Comparison of ENCODE assay signal across 25 cellular contexts in genomic region chr5:80706835-80707447, GRCh38. TPM values are rescaled to one million over a fixed set of nuclear protein-coding genes. Genes with fewer than 3 reads are reported as not detected.
DNase-seq lines count a peak whose midpoint lies in the region; ATAC-seq, FAIRE-seq and TF ChIP-seq lines count a peak whose summit lies in the region.
"Had no signal": no experiment of that assay in that cellular context is flagged by ENCODE, and none has a peak within 500 bp of the region (broad histone marks: within the 10 kb centered on the region; RNA-seq: fewer than 3 reads in every experiment).

No MANE protein-coding gene starts in this region.

- no peak overlapping the region for H2BK20ac ChIP-seq in IMR-90 (ENCODE audit: low read depth, low read length)

- H3K9ac ChIP-seq in IMR-90 (ENCODE audit: low read depth, low read length), result no peak overlapping the region
- H3K9ac ChIP-seq in astrocyte (ENCODE audit: low read length), result no peak overlapping the region
- no peak overlapping the region for H3K9ac ChIP-seq in kidney (ENCODE audit: low read length in 2 of 2)
- H3K9ac ChIP-seq in skeletal muscle tissue (ENCODE audit: low read depth in 1 of 3, low read length in 3 of 3), result no peak overlapping the region
- H3K9ac ChIP-seq: BLaER1 had no signal

- no peak overlapping the region for H3K4ac ChIP-seq in IMR-90 (ENCODE audit: low read depth, low read length)

- H2BK5ac ChIP-seq in IMR-90 (ENCODE audit: low read depth, low read length, poor library complexity, severe bottlenecking), result no peak overlapping the region

- DNase-seq in IMR-90, result no peak
- DNase-seq in astrocyte (ENCODE audit: low read depth), result no peak
- no peak for DNase-seq in kidney
- DNase-seq in ureter (ENCODE audit: low spot score), result no peak
- DNase-seq: CD4-positive, CD25-positive, alpha-beta regulatory T cell; DMS153; DND-41; KG1; NCI-H1048; NCI-H1417 treated with DMSO at 0.1 percent for 48 hours; NCI-H187; NCI-H2081 treated with DMSO at 0.1 percent for 48 hours; NCI-H2171; NCI-H226; NCI-H510A; NCI-H69; SHP77 had no signal

- H3K4me2 ChIP-seq in IMR-90 (ENCODE audit: low read depth, low read length), result no peak overlapping the region
- no peak overlapping the region for H3K4me2 ChIP-seq in astrocyte (ENCODE audit: low read length)
- H3K4me2 ChIP-seq: BLaER1 had no signal

- no peak overlapping the region for H4K5ac ChIP-seq in IMR-90 (ENCODE audit: low read depth, low read length)

- no peak for FAIRE-seq in astrocyte (lab: Jason Lieb, UNC)
- FAIRE-seq in kidney (lab: Jason Lieb, UNC), result no peak
- FAIRE-seq: GM12892 had no signal

- BruUV-seq in IMR-90 (replicated peaks; lab: Mats Ljungman, UMichigan), result no TSS peak

- H3K23ac ChIP-seq in IMR-90 (ENCODE audit: low read depth, low read length), result no peak overlapping the region

- intact Hi-C loops in IMR-90 (cut with micrococcal nuclease) (no loop called here), kidney (cut with DNase I) (no loop called here)

- peaks cover 0 to 9% of the 10 kb centered on the region in 2 experiments; a peak in 3 of 4 replicates for H3K79me1 ChIP-seq in IMR-90 (ENCODE audit: low read depth in 1 of 2, low read length in 2 of 2)

- no peaks in the 10 kb centered on the region for H3K9me3 ChIP-seq in IMR-90 (ENCODE audit: control insufficient read depth, insufficient read depth, low read length)
- no peaks in the 10 kb centered on the region for H3K9me3 ChIP-seq in astrocyte (ENCODE audit: insufficient read depth, low read depth, low read length)
- H3K9me3 ChIP-seq in kidney (ENCODE audit: control insufficient read depth in 1 of 2, low read length in 2 of 2), result no peaks in the 10 kb centered on the region
- no peaks in the 10 kb centered on the region for H3K9me3 ChIP-seq in skeletal muscle tissue (ENCODE audit: control insufficient read depth in 3 of 3, low read length in 3 of 3)
- H3K9me3 ChIP-seq: BLaER1 had no signal

- peak overlapping the region; percentile 41 for H3K27ac Mint-ChIP-seq in astrocyte (ENCODE audit: unreplicated experiment)

- no peak overlapping the region for H3K18ac ChIP-seq in IMR-90 (ENCODE audit: low read depth, low read length)

- peaks cover 2% of the 10 kb centered on the region for H3K9me3 Mint-ChIP-seq in astrocyte (ENCODE audit: unreplicated experiment)
- H3K9me3 Mint-ChIP-seq: CD4-positive, CD25-positive, alpha-beta regulatory T cell had no signal

- H3K4me1 ChIP-seq in IMR-90 (ENCODE audit: control insufficient read depth, insufficient read depth, low read length) (peaks cover 5% of the 10 kb centered on the region), astrocyte (ENCODE audit: insufficient read depth, low read length) (no peaks in the 10 kb centered on the region), kidney (ENCODE audit: control insufficient read depth in 1 of 2, insufficient read depth in 1 of 2, low read depth in 1 of 2, low read length in 2 of 2) (peaks cover 3 to 19% of the 10 kb centered on the region in 2 donors), skeletal muscle tissue (ENCODE audit: control insufficient read depth in 3 of 3, insufficient read depth in 3 of 3, low read length in 3 of 3) (peaks cover 0 to 3% (median 0%) of the 10 kb centered on the region in 3 donors)

- H3K27ac ChIP-seq in IMR-90 (ENCODE audit: insufficient read depth, low read length) (no peak overlapping the region), astrocyte (ENCODE audit: low read depth, low read length) (no peak overlapping the region), kidney (ENCODE audit: low read depth in 2 of 2, low read length in 2 of 2) (peak overlapping the region; percentile 45 to 76), skeletal muscle tissue (ENCODE audit: low read depth, low read length) (peak overlapping the region; percentile 23)
- H3K27ac ChIP-seq: BLaER1, RWPE1 had no signal

- dilution Hi-C loops in IMR-90 (cut with HindIII; ENCODE audit: low sequenced_read_pairs, unreplicated experiment), result no loop called here

- CTCF ChIA-PET in IMR-90 (lab: Yijun Ruan, JAX), result no interaction called here

- no peak overlapping the region for H3K56ac ChIP-seq in IMR-90 (ENCODE audit: extremely low read depth, insufficient read depth, low read length)

- H4K20me1 ChIP-seq in IMR-90 (ENCODE audit: insufficient read depth, low read length) (no peaks in the 10 kb centered on the region), astrocyte (ENCODE audit: insufficient read depth, low read length) (no peaks in the 10 kb centered on the region)
- H4K20me1 ChIP-seq: BLaER1 had no signal

- H4K91ac ChIP-seq in IMR-90 (ENCODE audit: insufficient read depth, low read depth, low read length), result no peak overlapping the region

- H3K14ac ChIP-seq in IMR-90 (replicated peaks; ENCODE audit: low read depth, low read length), result no peak overlapping the region; the same call in 1 of the 2 replicates

- H3K27me3 ChIP-seq in IMR-90 (ENCODE audit: control insufficient read depth, insufficient read depth, low read length), result no peaks in the 10 kb centered on the region
- no peaks in the 10 kb centered on the region for H3K27me3 ChIP-seq in astrocyte (ENCODE audit: insufficient read depth, low read length)
- H3K27me3 ChIP-seq in skeletal muscle tissue (ENCODE audit: control insufficient read depth in 3 of 3, insufficient read depth in 3 of 3, low read length in 3 of 3), result no peaks in the 10 kb centered on the region
- H3K27me3 ChIP-seq: BLaER1 had no signal

- no CpG with 5 or more reads among the region's 2 CpGs for WGBS in IMR-90 (ENCODE audit: extremely low coverage in 2 of 2, insufficient read length in 1 of 2), 2 experiments

- TF ChIP-seq CTCF in IMR-90 (conservative IDR thresholded peaks at IDR 0.05; ENCODE audit: low read depth, low read length) (no peak), astrocyte (IDR thresholded peaks at IDR 0.05; ENCODE audit: insufficient read depth, low read depth, low read length) (no peak), kidney (IDR thresholded peaks at IDR 0.05; ENCODE audit: borderline replicate concordance, extremely low read depth, insufficient read depth) (no peak)

- H2BK15ac ChIP-seq in IMR-90 (ENCODE audit: low read depth, low read length), result no peak overlapping the region

- peaks cover 33% of the 10 kb centered on the region for H3K4me1 Mint-ChIP-seq in astrocyte (ENCODE audit: low read depth, unreplicated experiment)

- POLR2A ChIA-PET in IMR-90 (lab: Charles Lee; ENCODE audit: unreplicated experiment), result interaction anchor here (0.5 kb wide), 1 partner anchor 486 kb away, joined by 4 read pairs; no protein-coding TSS in a partner anchor

- no peaks in the 10 kb centered on the region for H3K27me3 Mint-ChIP-seq in astrocyte (ENCODE audit: low read depth, unreplicated experiment)
- H3K27me3 Mint-ChIP-seq: CD4-positive, CD25-positive, alpha-beta regulatory T cell had no signal

- no peak overlapping the region for H2AFZ ChIP-seq in IMR-90 (replicated peaks; ENCODE audit: low read length, poor library complexity)
- H2AFZ ChIP-seq in astrocyte (ENCODE audit: low read depth, low read length), result no peak overlapping the region

- no peak overlapping the region for H2AK9ac ChIP-seq in IMR-90 (replicated peaks; ENCODE audit: low read depth, low read length, poor library complexity)

- no peak overlapping the region for H2BK120ac ChIP-seq in IMR-90 (ENCODE audit: low read depth, low read length)

- H4K8ac ChIP-seq in IMR-90 (ENCODE audit: low read depth in 2 of 2, low read length in 2 of 2), result no peak overlapping the region

- no peak overlapping the region for H3K4me3 Mint-ChIP-seq in astrocyte (ENCODE audit: unreplicated experiment)
- H3K4me3 Mint-ChIP-seq: CD4-positive, CD25-positive, alpha-beta regulatory T cell had no signal

- no peak overlapping the region for H2AK5ac ChIP-seq in IMR-90 (ENCODE audit: low read depth, low read length)

- peaks cover 8% of the 10 kb centered on the region for H3K36me3 ChIP-seq in IMR-90 (ENCODE audit: control insufficient read depth, insufficient read depth, low read length)
- H3K36me3 ChIP-seq in astrocyte (ENCODE audit: insufficient read depth, low read length), result no peaks in the 10 kb centered on the region
- peaks cover 0 to 8% of the 10 kb centered on the region in 2 donors for H3K36me3 ChIP-seq in kidney (ENCODE audit: control insufficient read depth in 1 of 2, insufficient read depth in 2 of 2, low read length in 2 of 2)
- peaks cover 0 to 2% (median 0%) of the 10 kb centered on the region in 3 donors for H3K36me3 ChIP-seq in skeletal muscle tissue (ENCODE audit: control insufficient read depth in 3 of 3, insufficient read depth in 3 of 3, low read length in 3 of 3)

- TF ChIP-seq POLR2A in IMR-90 (IDR thresholded peaks at IDR 0.05; ENCODE audit: low read depth, low read length), result no peak

- peaks cover 11% of the 10 kb centered on the region; the same call in 1 of the 2 replicates for H3K9me1 ChIP-seq in IMR-90 (ENCODE audit: insufficient read depth, low read length)

- no peak for TF ChIP-seq RAD21 in IMR-90 (IDR thresholded peaks at IDR 0.05; ENCODE audit: low read length)

- H3K4me3 ChIP-seq in IMR-90 (ENCODE audit: insufficient read depth, low read depth, low read length), result no peak overlapping the region
- no peak overlapping the region for H3K4me3 ChIP-seq in astrocyte (ENCODE audit: insufficient read depth, low read depth, low read length)
- H3K4me3 ChIP-seq in kidney (ENCODE audit: low read length in 2 of 2), result no peak overlapping the region
- H3K4me3 ChIP-seq in skeletal muscle tissue (ENCODE audit: low read length in 3 of 3), result no peak overlapping the region
- H3K4me3 ChIP-seq: BLaER1 had no signal

- in situ Hi-C loops in IMR-90 (cut with MboI; ENCODE audit: low sequenced_read_pairs), result no loop called here

- no peaks in the 10 kb centered on the region for H3K79me2 ChIP-seq in astrocyte (ENCODE audit: insufficient read depth, low read length)

- ATAC-seq in IMR-90 (ENCODE audit: low read depth) (no peak), HG02798 (IDR thresholded peaks at IDR 0.05; ENCODE audit: poor library complexity, unreplicated experiment) (no peak), HG03159 (IDR thresholded peaks at IDR 0.05; ENCODE audit: unreplicated experiment) (no peak)
- ATAC-seq: HCT116, Panc1 had no signal

- H3K36me3 Mint-ChIP-seq in astrocyte (ENCODE audit: low read depth, unreplicated experiment), result peaks cover 2% of the 10 kb centered on the region

RNA-seq across cellular contexts. Expression of gene DHFR, which starts 52.2 kb away (rescaled TPM):
- total RNA-seq in IMR-90 (2012; rRNA removed) (29.4 and 44.4 TPM in 2 replicates), astrocyte (11.9 and 14.4 TPM in 2 replicates), kidney (14.3 TPM), skeletal muscle tissue (13.0 TPM), ureter (21.6 TPM)
- polyA plus RNA-seq in IMR-90 (2012; rRNA removed) (16.5 and 20.6 TPM in 2 replicates), kidney (ENCODE audit: insufficient read depth, low read depth, low replicate concordance) (13.7 TPM)
- 4.5 and 4.8 TPM in 2 replicates for polyA plus RNA-seq in IMR-90 (2012; cell fraction: cytosol; rRNA removed)
- polyA plus RNA-seq in IMR-90 (2012; cell fraction: nucleus; rRNA removed; ENCODE audit: low replicate concordance), result 2.6 and 8.7 TPM in 2 replicates

RNA-seq across cellular contexts. Expression of gene MSH3, which starts 52.5 kb away (rescaled TPM):
- 13.3 and 16.9 TPM in 2 replicates for total RNA-seq in IMR-90 (2012; rRNA removed)
- 3.8 and 4.6 TPM in 2 replicates for polyA plus RNA-seq in IMR-90 (2012; rRNA removed)
- 0.92 and 1.1 TPM in 2 replicates for polyA plus RNA-seq in IMR-90 (2012; cell fraction: cytosol; rRNA removed)
- 0.32 and 2.5 TPM in 2 replicates for polyA plus RNA-seq in IMR-90 (2012; cell fraction: nucleus; rRNA removed; ENCODE audit: low replicate concordance)
- total RNA-seq in astrocyte, result 15.4 and 16.1 TPM in 2 replicates
- total RNA-seq in kidney, result 22.1 TPM
- 7.0 TPM for polyA plus RNA-seq in kidney (ENCODE audit: insufficient read depth, low read depth, low replicate concordance)
- 19.3 TPM for total RNA-seq in skeletal muscle tissue
- 26.0 TPM for total RNA-seq in ureter

Comparison
In these comparisons a context has a peak if more than half of its experiments do, and no peak if none do; other contexts are left out.
1. H3K27ac ChIP-seq: peak in kidney (2 of 2) and skeletal muscle tissue (single experiment); none in IMR-90 (single experiment) and astrocyte (single experiment).